In the genomic region with DNA sequence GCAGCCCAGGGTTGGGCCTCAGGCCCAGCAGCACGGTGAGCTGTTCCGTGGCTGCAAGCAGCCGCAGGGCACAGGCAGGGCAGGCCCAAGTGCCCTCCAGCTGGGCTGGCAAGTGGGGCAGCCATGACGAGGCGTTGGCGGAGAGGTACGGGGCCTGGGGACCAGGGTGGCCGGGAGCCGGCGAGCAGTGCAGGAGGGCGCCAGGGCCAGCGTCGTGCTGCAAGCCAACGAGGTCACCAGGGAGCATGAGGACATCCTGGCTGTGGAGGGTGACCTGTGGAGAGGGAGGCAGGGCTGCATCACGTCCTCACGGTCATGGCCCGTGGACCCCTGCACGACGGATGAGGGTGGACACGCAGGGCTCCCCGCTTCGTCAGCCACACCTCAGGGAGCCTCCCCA, we compare ENCODE assay signal across 2 cellular contexts. TPM values are rescaled to one million over a fixed set of nuclear protein-coding genes. Genes with fewer than 3 reads are reported as not detected.
"Had no signal": no experiment of that assay in that cellular context is flagged by ENCODE, and none has a peak within 500 bp of the region (broad histone marks: within the 10 kb centered on the region; RNA-seq: fewer than 3 reads in every experiment).

No MANE protein-coding gene starts in this region.

RNA-seq across cellular contexts. Expression of a gene that starts 11.2 kb away (rescaled TPM):
- total RNA-seq: Right ventricle myocardium superior had no signal
- polyA plus RNA-seq: IgD-negative memory B cell had no signal
